29 cellular contexts compared by ENCODE assay signal in the genomic region with DNA sequence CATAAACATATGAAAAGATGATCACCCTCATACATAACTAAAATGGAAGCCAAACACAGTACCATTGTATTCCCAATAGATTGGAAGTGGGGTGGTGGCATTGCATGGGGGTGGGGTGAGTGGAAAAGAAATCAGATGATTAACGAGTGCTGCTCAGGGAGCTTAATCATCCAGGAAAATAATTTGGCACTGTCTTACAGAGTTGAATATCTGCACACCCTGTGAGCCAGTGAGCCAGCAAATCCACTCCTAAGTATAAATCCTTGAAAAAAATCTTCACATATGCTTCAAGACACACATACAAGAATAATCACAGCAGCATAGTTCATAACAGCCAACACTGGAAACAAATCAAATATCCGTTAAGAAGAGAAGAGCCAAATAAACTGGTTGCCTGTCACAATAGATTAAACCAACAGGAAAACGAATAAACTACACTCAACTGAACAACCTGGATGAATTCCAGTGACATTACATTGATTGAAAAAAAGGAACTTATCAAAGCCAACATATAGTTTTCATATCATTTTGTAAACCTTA.
DNase-seq lines count a peak whose midpoint lies in the region; ATAC-seq and TF ChIP-seq lines count a peak whose summit lies in the region.
"Had no signal": no experiment of that assay in that cellular context is flagged by ENCODE, and none has a peak within 500 bp of the region (broad histone marks: within the 10 kb centered on the region; RNA-seq: fewer than 3 reads in every experiment).

No MANE protein-coding gene starts in this region.

- no peak for TF ChIP-seq CTCF in WERI-Rb-1 (IDR thresholded peaks at IDR 0.05; ENCODE audit: low read depth, low read length)
- no peak for TF ChIP-seq CTCF in epithelial cell of esophagus (IDR thresholded peaks at IDR 0.05; ENCODE audit: insufficient read depth, low read depth, low read length, missing control alignments)

- no peak overlapping the region; the same call in 1 of the 2 replicates for H3K4me3 ChIP-seq in WERI-Rb-1 (ENCODE audit: low read depth, low read length)
- no peak overlapping the region for H3K4me3 ChIP-seq in epithelial cell of esophagus (ENCODE audit: low read length)
- H3K4me3 ChIP-seq: GM23248, heart right ventricle, sigmoid colon, SJCRH30, testis had no signal

- H3K27ac ChIP-seq in WERI-Rb-1, result peak overlapping the region; percentile 31
- H3K27ac ChIP-seq: C4-2B, epithelial cell of prostate, GM23248, heart right ventricle, sigmoid colon, SJCRH30, testis had no signal

- peak overlapping the region; percentile 11 to 65 for H3K27ac Mint-ChIP-seq in natural killer cell treated with Interleukin-12 subunit alpha and Interleukin-12 subunit beta and Interleukin-15 and Interleukin-18, amount 100 ng/mL, for 72 hours
- H3K27ac Mint-ChIP-seq: activated CD4-positive, alpha-beta memory T cell treated with anti-CD3 and anti-CD28 coated beads for 36 hours; activated naive CD8-positive, alpha-beta T cell; activated T-helper 2 cell treated with anti-CD3 and anti-CD28 coated beads, Interferon-gamma antibody, Interleukin-2, Interleukin-4, amounts not matched to agents 10 μg/mL and 5 μg/mL and 100 μg/mL, durations not matched to agents 14 hours and 24 hours and 36 hours; progenitor cell of endocrine pancreas had no signal

- peak; percentile 61 for DNase-seq in G401 (ENCODE audit: low spot score)
- peak; percentile 33 for DNase-seq in WERI-Rb-1
- peak; percentile 30 for DNase-seq in epithelial cell of esophagus (ENCODE audit: low read depth)
- no peak for DNase-seq in natural killer cell treated with Interleukin-12 subunit alpha and Interleukin-12 subunit beta and Interleukin-15 and Interleukin-18, amount 100 ng/mL, for 72 hours (ENCODE audit: low spot score)
- DNase-seq in Right ventricle myocardium inferior (ENCODE audit: missing footprints), result no peak
- no peak for DNase-seq in stimulated activated CD4-positive, alpha-beta T cell treated with anti-CD3 and anti-CD28 coated beads, Interleukin-1b, Interleukin-23, amount 100 ng/mL, for 48 hours
- no peak for DNase-seq in 8988T
- DNase-seq: activated CD4-positive, alpha-beta memory T cell treated with anti-CD3 and anti-CD28 coated beads for 36 hours; activated CD8-positive, alpha-beta memory T cell treated with anti-CD3 and anti-CD28 coated beads, Interleukin-2, amount 50 U/mL, for 48 hours; anterior cingulate cortex; foreskin fibroblast; GM23248; heart right ventricle; Karpas-422; left colon; mesenchymal stem cell; MV-4-11; NCI-H1694; NCI-H510A treated with DMSO at 0.1 percent for 48 hours; sigmoid colon; SJCRH30; stimulated activated naive CD4-positive, alpha-beta T cell; testis had no signal

- no peaks in the 10 kb centered on the region for H3K9me3 ChIP-seq in WERI-Rb-1 (ENCODE audit: severe bottlenecking)
- H3K9me3 ChIP-seq: sigmoid colon, SJCRH30, testis had no signal

- no peaks in the 10 kb centered on the region for H3K36me3 ChIP-seq in WERI-Rb-1
- H3K36me3 ChIP-seq: heart right ventricle, sigmoid colon, SJCRH30 had no signal

- peaks cover 21 to 31% of the 10 kb centered on the region in 2 donors for H3K4me1 Mint-ChIP-seq in natural killer cell treated with Interleukin-12 subunit alpha and Interleukin-12 subunit beta and Interleukin-15 and Interleukin-18, amount 100 ng/mL, for 72 hours (ENCODE audit: low read depth in 2 of 2)

- in situ Hi-C loops in G401 (cut with HindIII; ENCODE audit: low sequenced_read_pairs), result no loop called here

- intact Hi-C loops in Right ventricle myocardium inferior (cut with DNase I), result no loop called here

- H3K36me3 Mint-ChIP-seq in natural killer cell treated with Interleukin-12 subunit alpha and Interleukin-12 subunit beta and Interleukin-15 and Interleukin-18, amount 100 ng/mL, for 72 hours, result peaks cover 6% of the 10 kb centered on the region

- no peak overlapping the region for H3K4me3 Mint-ChIP-seq in natural killer cell treated with Interleukin-12 subunit alpha and Interleukin-12 subunit beta and Interleukin-15 and Interleukin-18, amount 100 ng/mL, for 72 hours
- H3K4me3 Mint-ChIP-seq: activated CD4-positive, alpha-beta memory T cell treated with anti-CD3 and anti-CD28 coated beads for 36 hours; activated naive CD8-positive, alpha-beta T cell had no signal

- H3K27me3 ChIP-seq in WERI-Rb-1 (ENCODE audit: insufficient read depth, low read depth, severe bottlenecking), result no peaks in the 10 kb centered on the region
- H3K27me3 ChIP-seq: sigmoid colon, SJCRH30, testis had no signal

- no peaks in the 10 kb centered on the region for H3K27me3 Mint-ChIP-seq in natural killer cell treated with Interleukin-12 subunit alpha and Interleukin-12 subunit beta and Interleukin-15 and Interleukin-18, amount 100 ng/mL, for 72 hours
- H3K27me3 Mint-ChIP-seq: activated CD4-positive, alpha-beta memory T cell treated with anti-CD3 and anti-CD28 coated beads for 36 hours; activated naive CD8-positive, alpha-beta T cell had no signal

- H3K9me3 Mint-ChIP-seq in natural killer cell treated with Interleukin-12 subunit alpha and Interleukin-12 subunit beta and Interleukin-15 and Interleukin-18, amount 100 ng/mL, for 72 hours, result no peaks in the 10 kb centered on the region

- no peak for ATAC-seq in natural killer cell treated with Interleukin-12 subunit alpha and Interleukin-12 subunit beta and Interleukin-15 and Interleukin-18, amount 100 ng/mL, for 72 hours
- no peak for ATAC-seq in Right ventricle myocardium inferior
- ATAC-seq: activated CD4-positive, CD25-positive, alpha-beta regulatory T cell treated with anti-CD3 and anti-CD28 coated beads, Interleukin-2, amount 50 U/mL, for 24 hours; heart right ventricle; left colon had no signal

Comparison
In these comparisons a context has a peak if more than half of its experiments do, and no peak if none do; other contexts are left out.
1. DNase-seq: peak in G401 (single experiment), WERI-Rb-1 (single experiment) and epithelial cell of esophagus (single experiment); none in natural killer cell treated with Interleukin-12 subunit alpha and Interleukin-12 subunit beta and Interleukin-15 and Interleukin-18, amount 100 ng/mL, for 72 hours (single experiment), Right ventricle myocardium inferior (single experiment), stimulated activated CD4-positive, alpha-beta T cell treated with anti-CD3 and anti-CD28 coated beads, Interleukin-1b, Interleukin-23, amount 100 ng/mL, for 48 hours (single experiment) and 8988T (single experiment).